ENCODE assay signal across 2 cellular contexts in genomic region chr5:138472353-138472752, GRCh38.
TF ChIP-seq lines count a peak whose summit lies in the region.

No MANE protein-coding gene starts in this region.

TF ChIP-seq in A549, 52 proteins besides CTCF, POLR2A, EP300 and RAD21:
- TF ChIP-seq REST (IDR thresholded peaks at IDR 0.05), result peak; percentile 9; the same call in 1 of the 2 replicates
- TF ChIP-seq POLR2AphosphoS2 (conservative IDR thresholded peaks at IDR 0.05; ENCODE audit: low read length), result 0 out of 2 replicates have a peak, but pooled peaks have one; percentile 30
- TF ChIP-seq CEBPB (IDR thresholded peaks at IDR 0.05), result no peak
TF ChIP-seq in A549: peak in this region for 2.

TF ChIP-seq in H1, 55 proteins besides CTCF, POLR2A, EP300 and RAD21:
- TF ChIP-seq CHD2 (IDR thresholded peaks at IDR 0.05; ENCODE audit: low read length) (0 out of 2 replicates have a peak, but pooled peaks have one; percentile 7), SAP30 (IDR thresholded peaks at IDR 0.05; ENCODE audit: insufficient read depth, insufficient replicate concordance, low read length) (no peak), SP4 (IDR thresholded peaks at IDR 0.05; ENCODE audit: low read length) (no peak), RFX5 (IDR thresholded peaks at IDR 0.05; ENCODE audit: borderline replicate concordance, low read depth, low read length) (no peak), MAFK (IDR thresholded peaks at IDR 0.05; ENCODE audit: low read depth, low read length) (no peak), CHD7 (IDR thresholded peaks at IDR 0.05; ENCODE audit: insufficient replicate concordance, low read length) (no peak), CBX5 (IDR thresholded peaks at IDR 0.05; ENCODE audit: low read depth, low read length) (no peak), KDM4A (IDR thresholded peaks at IDR 0.05; ENCODE audit: low read depth, low read length, severe bottlenecking) (no peak), POLR2AphosphoS5 (IDR thresholded peaks at IDR 0.05; ENCODE audit: low read depth, low read length) (peak; percentile 42; the same call in 1 of the 2 replicates)
